Comparison of ENCODE assay signal across 15 cellular contexts in the genomic region with DNA sequence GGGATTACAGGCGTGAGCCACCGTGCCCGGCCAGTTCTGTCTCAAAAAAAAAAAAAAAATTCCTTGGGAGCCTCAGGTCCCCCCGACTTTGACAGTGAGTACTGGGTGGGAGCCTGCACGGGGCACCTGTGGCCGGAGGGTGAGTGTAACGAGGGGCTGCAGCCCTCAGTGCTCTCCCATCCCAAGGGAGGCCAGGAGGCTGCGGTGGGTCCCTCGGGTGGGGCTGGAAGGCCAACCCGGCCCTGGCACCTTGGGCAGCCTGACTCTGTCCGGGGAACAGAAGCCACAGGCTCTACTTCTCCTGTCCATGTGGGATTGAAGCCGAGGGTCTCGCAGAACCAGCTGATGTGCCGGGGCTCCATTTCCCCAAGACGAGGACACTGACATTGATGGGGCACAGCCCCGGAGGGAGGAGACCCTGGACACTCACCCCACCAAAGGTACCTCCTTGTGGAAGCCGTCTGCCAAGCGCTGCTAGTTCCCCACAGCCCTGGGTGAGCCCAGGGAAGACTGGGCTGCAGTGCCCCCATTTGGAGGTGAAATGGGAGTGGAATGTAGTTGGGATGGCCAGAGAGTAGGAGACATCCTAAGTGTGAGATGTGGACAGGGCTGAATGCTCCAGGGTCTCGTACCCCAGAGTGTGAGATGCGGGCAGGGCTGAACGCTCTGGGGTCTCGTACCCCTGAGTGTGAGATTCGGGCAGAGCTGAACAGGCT. TPM values are rescaled to one million over a fixed set of nuclear protein-coding genes. Genes with fewer than 3 reads are reported as not detected.
DNase-seq lines count a peak whose midpoint lies in the region; ATAC-seq, FAIRE-seq and TF ChIP-seq lines count a peak whose summit lies in the region.
"Had no signal": no experiment of that assay in that cellular context is flagged by ENCODE, and none has a peak within 500 bp of the region (broad histone marks: within the 10 kb centered on the region; RNA-seq: fewer than 3 reads in every experiment).

No MANE protein-coding gene starts in this region.

- H2AFZ ChIP-seq in GM12878 (ENCODE audit: control insufficient read depth, low read depth, low read length): no peak overlapping the region

- no peak for ATAC-seq in GM12878
- ATAC-seq: activated CD8-positive, alpha-beta memory T cell treated with anti-CD3 and anti-CD28 coated beads, Interleukin-2, amount 10 ng/mL, durations not matched to agents 7 days and 5 days had no signal

- peak; percentile 9 for TF ChIP-seq CTCF in GM12873 (IDR thresholded peaks at IDR 0.05; ENCODE audit: insufficient read depth, low read depth, low read length, missing control alignments)
- TF ChIP-seq CTCF in GM12878 (IDR thresholded peaks at IDR 0.05 in 2 of 3, conservative IDR thresholded peaks at IDR 0.05 in 1 of 3; ENCODE audit: control insufficient read depth in 2 of 3, extremely low read depth in 1 of 3, insufficient read depth in 1 of 3, low read depth in 3 of 3, low read length in 3 of 3): peak in 1 of 3 experiments; percentile 17; a peak in 1 of 6 replicates

- no peak overlapping the region for H3K4me3 ChIP-seq in GM12878
- H3K4me3 ChIP-seq in H7 (ENCODE audit: insufficient read depth, low read depth, low read length): no peak overlapping the region
- H3K4me3 ChIP-seq: skin epidermis had no signal

- SMC1A ChIA-PET in GM12878 (lab: Charles Lee; ENCODE audit: uncharacterized antibody, unreplicated experiment): no interaction called here

- H3K27me3 ChIP-seq in GM12878 (replicated peaks in 1 of 2; ENCODE audit: control insufficient read depth in 2 of 2, insufficient read depth in 2 of 2, low read length in 1 of 2) (peaks cover 2 to 3% of the 10 kb centered on the region in 2 experiments), H7 (ENCODE audit: control insufficient read depth, insufficient read depth, low read length) (peaks cover 25% of the 10 kb centered on the region)

- no peak for DNase-seq in GM12878 (ENCODE audit: low read depth, low spot score)
- no peak for DNase-seq in H7
- DNase-seq in activated naive CD4-positive, alpha-beta T cell treated with anti-CD3 and anti-CD28 coated beads, Interleukin-2, amount 10 ng/mL, durations not matched to agents 7 days and 5 days: no peak
- DNase-seq: activated CD8-positive, alpha-beta memory T cell treated with anti-CD3 and anti-CD28 coated beads, Interleukin-2, amount 10 ng/mL, durations not matched to agents 7 days and 5 days; hippocampal formation; KBM-7; NCI-H1436 treated with DMSO at 0.1 percent for 48 hours; NCI-H526 treated with DMSO at 0.1 percent for 48 hours; SHP77 had no signal

- POLR2A ChIA-PET in GM12878 (lab: Charles Lee): no interaction called here

- peaks cover under 1% of the 10 kb centered on the region for H3K36me3 Mint-ChIP-seq in activated naive CD4-positive, alpha-beta T cell treated with anti-CD3 and anti-CD28 coated beads, Interleukin-2, amount 10 ng/mL, durations not matched to agents 7 days and 5 days
- H3K36me3 Mint-ChIP-seq: activated CD8-positive, alpha-beta memory T cell treated with anti-CD3 and anti-CD28 coated beads, Interleukin-2, amount 10 ng/mL, durations not matched to agents 7 days and 5 days; activated naive CD8-positive, alpha-beta T cell had no signal

- WGBS in GM12878 (ENCODE audit: insufficient coverage, insufficient replicate concordance, low lambda C conversion rate, missing lambda C conversion rate): 73% methylated on average over 20 of the region's 23 CpGs

- H3K27ac ChIP-seq in GM12878 (ENCODE audit: control insufficient read depth, insufficient read depth): no peak overlapping the region
- H3K27ac ChIP-seq: skin epidermis had no signal

- H3K4me3 Mint-ChIP-seq in activated naive CD4-positive, alpha-beta T cell treated with anti-CD3 and anti-CD28 coated beads, Interleukin-2, amount 10 ng/mL, durations not matched to agents 7 days and 5 days: no peak overlapping the region
- H3K4me3 Mint-ChIP-seq: activated CD8-positive, alpha-beta memory T cell treated with anti-CD3 and anti-CD28 coated beads, Interleukin-2, amount 10 ng/mL, durations not matched to agents 7 days and 5 days; activated naive CD8-positive, alpha-beta T cell; nephron progenitor cell had no signal

- H3K9me3 Mint-ChIP-seq in activated naive CD4-positive, alpha-beta T cell treated with anti-CD3 and anti-CD28 coated beads, Interleukin-2, amount 10 ng/mL, durations not matched to agents 7 days and 5 days: no peaks in the 10 kb centered on the region
- H3K9me3 Mint-ChIP-seq: nephron progenitor cell had no signal

- CTCF ChIA-PET in GM12878 (lab: Yijun Ruan, JAX): no interaction called here
- CTCF ChIA-PET in activated naive CD4-positive, alpha-beta T cell treated with anti-CD3 and anti-CD28 coated beads, Interleukin-2, amount 10 ng/mL, durations not matched to agents 7 days and 5 days (lab: Charles Lee): no interaction called here

- RAD21 ChIA-PET in GM12878 (lab: Charles Lee; ENCODE audit: unreplicated experiment): no interaction called here

- TF ChIP-seq RAD21 in GM12878 (IDR thresholded peaks at IDR 0.05; ENCODE audit: insufficient read depth, low read depth, low read length): peak; percentile 33

- no peak overlapping the region for H3K9ac ChIP-seq in GM12878 (ENCODE audit: control insufficient read depth, insufficient read depth, low read length)

- TF ChIP-seq POLR2A in GM12878 (IDR thresholded peaks at IDR 0.05; ENCODE audit: low read depth, low read length): no peak

- no peaks in the 10 kb centered on the region for H3K36me3 ChIP-seq in GM12878 (ENCODE audit: control insufficient read depth in 2 of 2, insufficient read depth in 2 of 2, low read length in 1 of 2)
- no peaks in the 10 kb centered on the region for H3K36me3 ChIP-seq in H7 (replicated peaks; ENCODE audit: control insufficient read depth, insufficient read depth, low read length)

- no peak for TF ChIP-seq EP300 in GM12878 (IDR thresholded peaks at IDR 0.05; ENCODE audit: borderline replicate concordance in 1 of 2, control insufficient read depth in 1 of 2, low read depth in 2 of 2, low read length in 2 of 2)

- peaks cover 2% of the 10 kb centered on the region for H3K4me1 Mint-ChIP-seq in activated naive CD4-positive, alpha-beta T cell treated with anti-CD3 and anti-CD28 coated beads, Interleukin-2, amount 10 ng/mL, durations not matched to agents 7 days and 5 days

- in situ Hi-C loops in GM12878 (cut with MboI): no loop called here

- no peak overlapping the region for H3K4me2 ChIP-seq in GM12878 (ENCODE audit: control insufficient read depth, insufficient read depth)

- H3K27ac Mint-ChIP-seq in activated naive CD4-positive, alpha-beta T cell treated with anti-CD3 and anti-CD28 coated beads, Interleukin-2, amount 10 ng/mL, durations not matched to agents 7 days and 5 days: no peak overlapping the region
- H3K27ac Mint-ChIP-seq: activated CD8-positive, alpha-beta memory T cell treated with anti-CD3 and anti-CD28 coated beads, Interleukin-2, amount 10 ng/mL, durations not matched to agents 7 days and 5 days; activated naive CD8-positive, alpha-beta T cell; nephron progenitor cell had no signal

- no peaks in the 10 kb centered on the region for H4K20me1 ChIP-seq in GM12878 (ENCODE audit: control insufficient read depth, insufficient read depth)

- peaks cover 54% of the 10 kb centered on the region for H3K27me3 Mint-ChIP-seq in activated naive CD4-positive, alpha-beta T cell treated with anti-CD3 and anti-CD28 coated beads, Interleukin-2, amount 10 ng/mL, durations not matched to agents 7 days and 5 days

- no peaks in the 10 kb centered on the region for H3K4me1 ChIP-seq in GM12878 (ENCODE audit: control insufficient read depth, insufficient read depth, low read length)

- BruUV-seq in GM12878 (replicated peaks; lab: Mats Ljungman, UMichigan): no TSS peak

- FAIRE-seq in GM12878 (lab: Jason Lieb, UNC): no peak
- FAIRE-seq: GM19239 had no signal

- no peaks in the 10 kb centered on the region for H3K79me2 ChIP-seq in GM12878 (ENCODE audit: control insufficient read depth, insufficient read depth, low read length)

- intact Hi-C loops in GM12878 (cut with micrococcal nuclease; ENCODE audit: unreplicated experiment): no loop called here

- no peaks in the 10 kb centered on the region for H3K9me3 ChIP-seq in GM12878 (replicated peaks; ENCODE audit: control insufficient read depth, insufficient read depth, low read length)

RNA-seq across cellular contexts. Expression of a gene that starts 2.3 kb away (rescaled TPM):
- 0.23 and 0.32 TPM in 2 replicates for total RNA-seq in GM12878 (2013; cell fraction: nucleolus; rRNA removed)
- total RNA-seq in GM12878 (2014; rRNA removed): 0.28 TPM in 1 of 2 replicates, not detected in the other
- not detected in 2 replicates for total RNA-seq in GM12878 (2014; rRNA removed; fragmentation: Illumina TruSeq; extraction: Trizol)
- total RNA-seq in GM12878 (2021): not detected in 2 replicates
- not detected for polyA plus RNA-seq in GM12878 (2011; ENCODE audit: low read depth)
- polyA plus RNA-seq in GM12878 (2011; rRNA removed): 0.12 TPM in 1 of 2 replicates, not detected in the other
- 0.07 TPM in 1 of 2 replicates, not detected in the other for polyA plus RNA-seq in GM12878 (2011; cell fraction: cytosol; rRNA removed)
- polyA plus RNA-seq in GM12878 (2011; cell fraction: nucleus; rRNA removed): 0.22 TPM in 1 of 2 replicates, not detected in the other
- polyA plus RNA-seq in GM12878 (2012): 0.42 and 0.72 TPM in 2 replicates
- polyA plus RNA-seq in GM12878 (2014; fragmentation: Illumina TruSeq; extraction: Trizol): not detected in 2 replicates
- polyA plus RNA-seq in GM12878 (2014; fragmentation: Nextera tagmentation; extraction: Ambion mirVana): under 1 TPM in 1 of 2 experiments, not detected in 1; 0.05 TPM
- polyA plus RNA-seq in GM12878 (2014; rRNA removed): not detected in 2 replicates
- polyA plus RNA-seq in GM12878 (2016; fragmentation: Nextera tagmentation; extraction: Ambion mirVana): under 1 TPM; 0.83 to 0.96 TPM
- not detected in 2 replicates for polyA minus RNA-seq in GM12878 (2011; rRNA and poly(A)+ RNA removed)
- not detected in 2 replicates for polyA minus RNA-seq in GM12878 (2011; cell fraction: cytosol; rRNA and poly(A)+ RNA removed)
- not detected in 2 replicates for polyA minus RNA-seq in GM12878 (2011; cell fraction: nucleus; rRNA and poly(A)+ RNA removed)
- total RNA-seq in H7 (2014; rRNA removed; shearing (Covaris generic)): 0.03 and 0.30 TPM in 2 replicates
- total RNA-seq: activated CD8-positive, alpha-beta memory T cell treated with anti-CD3 and anti-CD28 coated beads, Interleukin-2, amount 10 ng/mL, durations not matched to agents 7 days and 5 days had no signal
- polyA plus RNA-seq: BJ had no signal

RNA-seq across cellular contexts. Expression of a gene that starts 8.6 kb away (rescaled TPM):
- 21.8 and 23.4 TPM in 2 replicates for total RNA-seq in GM12878 (2013; cell fraction: nucleolus; rRNA removed)
- 2.4 and 5.4 TPM in 2 replicates for total RNA-seq in GM12878 (2014; rRNA removed)
- total RNA-seq in GM12878 (2014; rRNA removed; fragmentation: Illumina TruSeq; extraction: Trizol): 0.23 and 0.76 TPM in 2 replicates
- 5.7 and 7.6 TPM in 2 replicates for total RNA-seq in GM12878 (2021)
- 1.2 TPM for polyA plus RNA-seq in GM12878 (2011; ENCODE audit: low read depth)
- polyA plus RNA-seq in GM12878 (2011; rRNA removed): 0.37 and 1.2 TPM in 2 replicates
- polyA plus RNA-seq in GM12878 (2011; cell fraction: cytosol; rRNA removed): 0.69 and 1.7 TPM in 2 replicates
- 39.0 and 44.5 TPM in 2 replicates for polyA plus RNA-seq in GM12878 (2011; cell fraction: nucleus; rRNA removed)
- 4.6 and 5.6 TPM in 2 replicates for polyA plus RNA-seq in GM12878 (2012)
- polyA plus RNA-seq in GM12878 (2014; fragmentation: Illumina TruSeq; extraction: Trizol): 0.24 TPM in 1 of 2 replicates, not detected in the other
- polyA plus RNA-seq in GM12878 (2014; fragmentation: Nextera tagmentation; extraction: Ambion mirVana): under 1 TPM in 1 of 2 experiments, not detected in 1; 0.05 TPM
- 5.8 and 6.3 TPM in 2 replicates for polyA plus RNA-seq in GM12878 (2014; rRNA removed)
- 1 to 10 TPM; 1.4 TPM for polyA plus RNA-seq in GM12878 (2016; fragmentation: Nextera tagmentation; extraction: Ambion mirVana)
- polyA minus RNA-seq in GM12878 (2011; rRNA and poly(A)+ RNA removed): 1.0 TPM in 1 of 2 replicates, not detected in the other
- 1.8 and 4.0 TPM in 2 replicates for polyA minus RNA-seq in GM12878 (2011; cell fraction: cytosol; rRNA and poly(A)+ RNA removed)
- polyA minus RNA-seq in GM12878 (2011; cell fraction: nucleus; rRNA and poly(A)+ RNA removed): 6.5 and 11.9 TPM in 2 replicates
- total RNA-seq in H7 (2014; rRNA removed; shearing (Covaris generic)): 4.6 TPM in 2 replicates

RNA-seq across cellular contexts. Expression of a gene that starts 16.0 kb away (rescaled TPM):
- 16.3 and 17.5 TPM in 2 replicates for total RNA-seq in GM12878 (2013; cell fraction: nucleolus; rRNA removed)
- total RNA-seq in GM12878 (2014; rRNA removed) (0.34 and 0.38 TPM in 2 replicates), GM12878 (2014; rRNA removed; fragmentation: Illumina TruSeq; extraction: Trizol) (0.14 and 0.22 TPM in 2 replicates), GM12878 (2021) (0.97 and 1.1 TPM in 2 replicates)
- polyA plus RNA-seq in GM12878 (2011; ENCODE audit: low read depth): 2.1 TPM
- polyA plus RNA-seq in GM12878 (2011; rRNA removed) (0.72 and 1.5 TPM in 2 replicates), GM12878 (2014; fragmentation: Illumina TruSeq; extraction: Trizol) (0.05 and 0.24 TPM in 2 replicates), GM12878 (2014; fragmentation: Nextera tagmentation; extraction: Ambion mirVana) (under 1 TPM; 0.02 to 0.03 TPM), GM12878 (2014; rRNA removed) (0.51 and 0.55 TPM in 2 replicates), GM12878 (2016; fragmentation: Nextera tagmentation; extraction: Ambion mirVana) (not detected)
- 4.0 and 4.5 TPM in 2 replicates for polyA plus RNA-seq in GM12878 (2011; cell fraction: cytosol; rRNA removed)
- polyA plus RNA-seq in GM12878 (2011; cell fraction: nucleus; rRNA removed): 8.3 and 14.1 TPM in 2 replicates
- 3.0 and 4.0 TPM in 2 replicates for polyA plus RNA-seq in GM12878 (2012)
- polyA minus RNA-seq in GM12878 (2011; rRNA and poly(A)+ RNA removed): 13.5 and 27.6 TPM in 2 replicates
- 2.0 and 2.1 TPM in 2 replicates for polyA minus RNA-seq in GM12878 (2011; cell fraction: cytosol; rRNA and poly(A)+ RNA removed)
- 4.0 and 8.0 TPM in 2 replicates for polyA minus RNA-seq in GM12878 (2011; cell fraction: nucleus; rRNA and poly(A)+ RNA removed)
- 23.3 and 39.1 TPM in 2 replicates for total RNA-seq in H7 (2014; rRNA removed; shearing (Covaris generic))

RNA-seq across cellular contexts. Expression of a gene that starts 22.1 kb away (rescaled TPM):
- total RNA-seq in GM12878 (2013; cell fraction: nucleolus; rRNA removed): 11.3 and 12.9 TPM in 2 replicates
- total RNA-seq in GM12878 (2014; rRNA removed) (7.8 and 8.0 TPM in 2 replicates), GM12878 (2014; rRNA removed; fragmentation: Illumina TruSeq; extraction: Trizol) (1.7 and 1.8 TPM in 2 replicates), GM12878 (2021) (9.5 and 10.5 TPM in 2 replicates)
- 1.3 TPM for polyA plus RNA-seq in GM12878 (2011; ENCODE audit: low read depth)
- polyA plus RNA-seq in GM12878 (2011; rRNA removed) (1.1 and 2.8 TPM in 2 replicates), GM12878 (2014; fragmentation: Illumina TruSeq; extraction: Trizol) (0.49 and 0.79 TPM in 2 replicates), GM12878 (2014; fragmentation: Nextera tagmentation; extraction: Ambion mirVana) (under 1 TPM; 0.11 to 0.46 TPM), GM12878 (2014; rRNA removed) (8.1 and 8.5 TPM in 2 replicates), GM12878 (2016; fragmentation: Nextera tagmentation; extraction: Ambion mirVana) (1 to 10 TPM in 1 of 2 experiments, under 1 TPM in 1; 0.79 to 1.1 TPM)
- polyA plus RNA-seq in GM12878 (2011; cell fraction: cytosol; rRNA removed): 3.6 and 6.1 TPM in 2 replicates
- polyA plus RNA-seq in GM12878 (2011; cell fraction: nucleus; rRNA removed): 62.4 and 74.3 TPM in 2 replicates
- polyA plus RNA-seq in GM12878 (2012): 4.3 and 4.8 TPM in 2 replicates
- polyA minus RNA-seq in GM12878 (2011; rRNA and poly(A)+ RNA removed): 2.3 and 4.4 TPM in 2 replicates
- polyA minus RNA-seq in GM12878 (2011; cell fraction: cytosol; rRNA and poly(A)+ RNA removed): 1.5 and 2.3 TPM in 2 replicates
- 6.8 and 10.8 TPM in 2 replicates for polyA minus RNA-seq in GM12878 (2011; cell fraction: nucleus; rRNA and poly(A)+ RNA removed)
- 19.4 and 26.7 TPM in 2 replicates for total RNA-seq in H7 (2014; rRNA removed; shearing (Covaris generic))
